Comparison of ENCODE assay signal across 18 cellular contexts in genomic region chr15:67928666-67929065, GRCh38.
DNase-seq lines count a peak whose midpoint lies in the region; ATAC-seq and TF ChIP-seq lines count a peak whose summit lies in the region.
"Had no signal": no experiment of that assay in that cellular context is flagged by ENCODE, and none has a peak within 500 bp of the region (broad histone marks: within the 10 kb centered on the region; RNA-seq: fewer than 3 reads in every experiment).

No MANE protein-coding gene starts in this region.

- ATAC-seq in left cardiac atrium (no peak), foreskin keratinocyte (no peak)
- ATAC-seq in stimulated activated memory B cell treated with anti-CD40 and anti-IgM and Interleukin-4, amounts not matched to agents 10 μg/mL and 1 μg/mL and 100 μg/mL, for 72 hours: no peak
- ATAC-seq: CD8-positive, alpha-beta T cell had no signal

- intact Hi-C loops in left cardiac atrium (cut with DNase I) (no loop called here), stomach (cut with DNase I; ENCODE audit: low total_unique reads) (no loop called here)

- no peak overlapping the region for H3K27ac Mint-ChIP-seq in stimulated activated memory B cell treated with anti-CD40 and anti-IgM and Interleukin-4, amounts not matched to agents 10 μg/mL and 1 μg/mL and 100 μg/mL, for 72 hours
- H3K27ac Mint-ChIP-seq: CD8-positive, alpha-beta T cell had no signal

- no peaks in the 10 kb centered on the region for H3K27me3 ChIP-seq in cardiac muscle cell
- H3K27me3 ChIP-seq in hepatocyte: no peaks in the 10 kb centered on the region
- H3K27me3 ChIP-seq in stomach: no peaks in the 10 kb centered on the region
- H3K27me3 ChIP-seq in foreskin keratinocyte: no peaks in the 10 kb centered on the region

- WGBS in hepatocyte (ENCODE audit: low lambda C conversion rate, missing lambda C conversion rate): 67% methylated on average over 6 of the region's 6 CpGs
- WGBS in stomach, 5 donors: 66 to 77% (median 68%) methylated on average over 6 of the region's 6 CpGs

- no peak for TF ChIP-seq EP300 in stomach (IDR thresholded peaks at IDR 0.05)

- peak overlapping the region; percentile 93 for H3K27ac ChIP-seq in cardiac muscle cell
- H3K27ac ChIP-seq in SK-N-MC: peak overlapping the region; percentile 96; the same call in 1 of the 2 replicates
- peak overlapping the region; percentile 87 for H3K27ac ChIP-seq in hepatocyte
- peak overlapping the region in 3 of 5 donors; percentile 67 to 83 (median 77) for H3K27ac ChIP-seq in stomach
- no peak overlapping the region for H3K27ac ChIP-seq in foreskin keratinocyte
- H3K27ac ChIP-seq: 22Rv1, PC-9 had no signal

- H3K4me3 Mint-ChIP-seq in stimulated activated memory B cell treated with anti-CD40 and anti-IgM and Interleukin-4, amounts not matched to agents 10 μg/mL and 1 μg/mL and 100 μg/mL, for 72 hours: no peak overlapping the region
- H3K4me3 Mint-ChIP-seq: CD8-positive, alpha-beta T cell; IgD-negative memory B cell had no signal

- no peak overlapping the region for H3K4me3 ChIP-seq in cardiac muscle cell
- H3K4me3 ChIP-seq in SK-N-MC: no peak overlapping the region
- no peak overlapping the region for H3K4me3 ChIP-seq in hepatocyte
- no peak overlapping the region for H3K4me3 ChIP-seq in stomach
- H3K4me3 ChIP-seq: HAP-1, PC-9 had no signal

- peak overlapping the region; percentile 14 for H3K4me2 ChIP-seq in hepatocyte
- H3K4me2 ChIP-seq: PC-9 had no signal

- no peaks in the 10 kb centered on the region for H4K20me1 ChIP-seq in hepatocyte (ENCODE audit: insufficient read depth, poor library complexity, severe bottlenecking)

- TF ChIP-seq CTCF in cardiac muscle cell (IDR thresholded peaks at IDR 0.05; ENCODE audit: low read depth, low read length) (no peak), hepatocyte (IDR thresholded peaks at IDR 0.05; ENCODE audit: poor library complexity) (no peak), stomach (IDR thresholded peaks at IDR 0.05) (no peak), foreskin keratinocyte (conservative IDR thresholded peaks at IDR 0.05) (no peak)

- peaks cover 26% of the 10 kb centered on the region for H3K4me1 ChIP-seq in cardiac muscle cell (ENCODE audit: low read depth)
- H3K4me1 ChIP-seq in hepatocyte (ENCODE audit: insufficient read depth): peaks cover 40% of the 10 kb centered on the region
- peaks cover 30 to 72% (median 42%) of the 10 kb centered on the region in 4 donors for H3K4me1 ChIP-seq in stomach
- no peaks in the 10 kb centered on the region for H3K4me1 ChIP-seq in foreskin keratinocyte
- H3K4me1 ChIP-seq: HAP-1 had no signal

- no peak overlapping the region for H2AFZ ChIP-seq in hepatocyte
- H2AFZ ChIP-seq: PC-9 had no signal

- no peaks in the 10 kb centered on the region for H3K36me3 Mint-ChIP-seq in stimulated activated memory B cell treated with anti-CD40 and anti-IgM and Interleukin-4, amounts not matched to agents 10 μg/mL and 1 μg/mL and 100 μg/mL, for 72 hours
- H3K36me3 Mint-ChIP-seq: CD8-positive, alpha-beta T cell; IgD-negative memory B cell had no signal

- H3K27me3 Mint-ChIP-seq in stimulated activated memory B cell treated with anti-CD40 and anti-IgM and Interleukin-4, amounts not matched to agents 10 μg/mL and 1 μg/mL and 100 μg/mL, for 72 hours: peaks cover 11% of the 10 kb centered on the region
- H3K27me3 Mint-ChIP-seq: IgD-negative memory B cell had no signal

- no peaks in the 10 kb centered on the region for H3K9me2 ChIP-seq in hepatocyte (replicated peaks; ENCODE audit: insufficient read depth)

- no peaks in the 10 kb centered on the region for H3K4me1 Mint-ChIP-seq in stimulated activated memory B cell treated with anti-CD40 and anti-IgM and Interleukin-4, amounts not matched to agents 10 μg/mL and 1 μg/mL and 100 μg/mL, for 72 hours
- H3K4me1 Mint-ChIP-seq: IgD-negative memory B cell had no signal

- peak in 1 of 2 donors; percentile 22 for DNase-seq in cardiac muscle cell (ENCODE audit: low read depth in 1 of 2, low spot score in 1 of 2)
- no peak for DNase-seq in left cardiac atrium
- DNase-seq in SK-N-MC (ENCODE audit: low read depth, low spot score): no peak
- DNase-seq in hepatocyte (ENCODE audit: low spot score): no peak
- no peak for DNase-seq in stomach
- no peak for DNase-seq in activated CD4-positive, alpha-beta T cell treated with anti-CD3 and anti-CD28 coated beads, Interleukin-2, amount 50 U/mL, for 1 hour
- DNase-seq in foreskin keratinocyte: no peak
- DNase-seq: CD8-positive, alpha-beta T cell; NCI-H1417; NCI-H187 treated with DMSO at 0.1 percent for 48 hours; NCI-H2171; NCI-H446 treated with DMSO at 0.1 percent for 48 hours; NCI-H774; PC-9 had no signal

- H3K36me3 ChIP-seq in cardiac muscle cell (no peaks in the 10 kb centered on the region), SK-N-MC (ENCODE audit: insufficient read depth, low read length) (no peaks in the 10 kb centered on the region), hepatocyte (replicated peaks; ENCODE audit: insufficient read depth, low read depth) (no peaks in the 10 kb centered on the region), stomach (no peaks in the 10 kb centered on the region)
- H3K36me3 ChIP-seq: HAP-1 had no signal

- H3K9me3 ChIP-seq in cardiac muscle cell (ENCODE audit: low read depth) (no peaks in the 10 kb centered on the region), SK-N-MC (ENCODE audit: low read depth, low read length) (no peaks in the 10 kb centered on the region), hepatocyte (ENCODE audit: low read depth) (no peaks in the 10 kb centered on the region), stomach (no peaks in the 10 kb centered on the region)
- H3K9me3 ChIP-seq: HAP-1 had no signal

- H3K9me3 Mint-ChIP-seq in stimulated activated memory B cell treated with anti-CD40 and anti-IgM and Interleukin-4, amounts not matched to agents 10 μg/mL and 1 μg/mL and 100 μg/mL, for 72 hours: peaks cover 3% of the 10 kb centered on the region

- H3K79me2 ChIP-seq in hepatocyte: no peaks in the 10 kb centered on the region

- no peak for TF ChIP-seq POLR2A in stomach (IDR thresholded peaks at IDR 0.05)

- no peak overlapping the region for H3K9ac ChIP-seq in SK-N-MC (ENCODE audit: insufficient read length)
